In the genomic region with DNA sequence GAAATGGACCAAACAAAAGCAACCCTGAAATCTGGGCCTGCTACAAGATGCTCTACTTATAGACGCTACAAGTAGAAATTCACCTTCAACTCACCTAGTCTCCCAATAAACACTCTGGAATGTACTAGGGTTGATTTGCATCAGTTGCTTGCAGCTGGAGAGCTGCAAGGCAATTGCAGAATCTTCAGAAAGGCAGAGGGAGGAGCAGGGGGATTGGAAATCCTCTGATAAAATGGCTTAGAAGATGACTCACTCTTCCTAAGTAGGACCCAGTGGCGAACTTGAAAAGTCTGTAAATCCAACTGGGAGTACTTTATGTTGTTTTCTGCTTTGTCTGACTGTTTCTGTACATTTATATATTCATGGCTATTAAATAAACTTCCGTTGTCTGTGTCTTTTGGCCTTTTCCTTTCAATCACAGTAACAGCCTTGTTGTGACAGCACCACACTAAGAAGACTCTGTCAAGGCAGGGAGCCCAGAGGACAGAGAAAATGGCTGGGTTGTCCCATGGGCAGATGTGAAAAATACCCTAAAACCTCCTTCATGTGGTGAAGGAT, we compare ENCODE assay signal across 1 cellular context.
TF ChIP-seq lines count a peak whose summit lies in the region.

No MANE protein-coding gene starts in this region.

TF ChIP-seq in H1, 55 proteins besides CTCF, POLR2A, EP300 and RAD21:
- no peak for TF ChIP-seq EZH2 (IDR thresholded peaks at IDR 0.05; ENCODE audit: low read depth, low read length, severe bottlenecking)
- no peak for TF ChIP-seq RFX5 (IDR thresholded peaks at IDR 0.05; ENCODE audit: borderline replicate concordance, low read depth, low read length)
- TF ChIP-seq GABPA (IDR thresholded peaks at IDR 0.05; ENCODE audit: borderline replicate concordance, insufficient read depth, low read length): no peak
- no peak for TF ChIP-seq SP1 (IDR thresholded peaks at IDR 0.05; ENCODE audit: low read depth, low read length)
- TF ChIP-seq, protein P1, sequence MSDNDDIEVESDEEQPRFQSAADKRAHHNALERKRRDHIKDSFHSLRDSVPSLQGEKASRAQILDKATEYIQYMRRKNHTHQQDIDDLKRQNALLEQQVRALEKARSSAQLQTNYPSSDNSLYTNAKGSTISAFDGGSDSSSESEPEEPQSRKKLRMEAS (IDR thresholded peaks at IDR 0.05): no peak
- TF ChIP-seq POLR2AphosphoS5 (IDR thresholded peaks at IDR 0.05; ENCODE audit: low read depth, low read length): no peak
- TF ChIP-seq TAF1 (IDR thresholded peaks at IDR 0.05; ENCODE audit: low read depth, low read length): no peak
- no peak for TF ChIP-seq HDAC6 (IDR thresholded peaks at IDR 0.05; ENCODE audit: low read depth, low read length)
- no peak for TF ChIP-seq ZNF274 (IDR thresholded peaks at IDR 0.05; ENCODE audit: borderline replicate concordance, extremely low read depth, low read length)
- TF ChIP-seq SIRT6 (IDR thresholded peaks at IDR 0.05; ENCODE audit: low read length): no peak
- no peak for TF ChIP-seq GTF2F1 (IDR thresholded peaks at IDR 0.05; ENCODE audit: borderline replicate concordance, low read depth, low read length)
- TF ChIP-seq, protein P2, sequence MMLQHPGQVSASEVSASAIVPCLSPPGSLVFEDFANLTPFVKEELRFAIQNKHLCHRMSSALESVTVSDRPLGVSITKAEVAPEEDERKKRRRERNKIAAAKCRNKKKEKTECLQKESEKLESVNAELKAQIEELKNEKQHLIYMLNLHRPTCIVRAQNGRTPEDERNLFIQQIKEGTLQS (IDR thresholded peaks at IDR 0.05; ENCODE audit: insufficient read depth, low read depth, low read length): no peak
- no peak for TF ChIP-seq KDM5A (IDR thresholded peaks at IDR 0.05; ENCODE audit: low read length)
- TF ChIP-seq CBX5 (IDR thresholded peaks at IDR 0.05; ENCODE audit: low read depth, low read length): no peak
- TF ChIP-seq CBX8 (IDR thresholded peaks at IDR 0.05; ENCODE audit: borderline replicate concordance, low read depth, low read length): no peak
- TF ChIP-seq TEAD4 (IDR thresholded peaks at IDR 0.05; ENCODE audit: low read depth, low read length): no peak
